ENCODE assay signal across 8 cellular contexts in genomic region chr12:12784911-12785814, GRCh38. TPM values are rescaled to one million over a fixed set of nuclear protein-coding genes. Genes with fewer than 3 reads are reported as not detected.
DNase-seq lines count a peak whose midpoint lies in the region; ATAC-seq, FAIRE-seq and TF ChIP-seq lines count a peak whose summit lies in the region.

APOLD1 (plus strand) TSS chr12:12785659; CDS start chr12:12785692, 33 bp downstream.

- TF ChIP-seq POLR2A in H1 (IDR thresholded peaks at IDR 0.05; ENCODE audit: control extremely low read depth in 1 of 2, low read depth in 2 of 2, low read length in 2 of 2): no peak

- no peak for TF ChIP-seq RAD21 in H1 (IDR thresholded peaks at IDR 0.05 in 1 of 2, conservative IDR thresholded peaks at IDR 0.05 in 1 of 2; ENCODE audit: low read depth in 2 of 2, low read length in 2 of 2)

- TF ChIP-seq CTCF in OCI-LY7 (conservative IDR thresholded peaks at IDR 0.05; ENCODE audit: low read length) (no peak), H1 (IDR thresholded peaks at IDR 0.05; ENCODE audit: control extremely low read depth in 1 of 3, insufficient read depth in 1 of 3, low read depth in 1 of 3, low read length in 3 of 3) (no peak)

- peak within 1 kb of the TSS; percentile 81 to 88 (median 82) for H3K4me3 Mint-ChIP-seq in CD4-positive, CD25-positive, alpha-beta regulatory T cell

- H3K27ac ChIP-seq in CD4-positive, CD25-positive, alpha-beta regulatory T cell (ENCODE audit: insufficient read depth, low read length, poor library complexity, severe bottlenecking): peak within 1 kb of the TSS; percentile 30
- no peak within 1 kb of the TSS for H3K27ac ChIP-seq in OCI-LY7 (ENCODE audit: low read depth, low read length, poor library complexity, severe bottlenecking)
- no peak within 1 kb of the TSS for H3K27ac ChIP-seq in H1 (ENCODE audit: low read depth, low read length)

- peak within 1 kb of the TSS; percentile 46 to 81 (median 79) for H3K27ac Mint-ChIP-seq in CD4-positive, CD25-positive, alpha-beta regulatory T cell

- no peak within 1 kb of the TSS for H2BK12ac ChIP-seq in H1 (ENCODE audit: low read depth, low read length)

- no peaks in the 10 kb centered on the region for H3K27me3 ChIP-seq in CD4-positive, CD25-positive, alpha-beta regulatory T cell (ENCODE audit: control insufficient read depth, insufficient read depth, low read length)
- peaks cover 12 to 29% (median 18%) of the 10 kb centered on the region in 4 experiments for H3K27me3 ChIP-seq in H1 (replicated peaks in 1 of 4; ENCODE audit: control insufficient read depth in 3 of 4, extremely low read depth in 1 of 4, insufficient read depth in 3 of 4, low read length in 3 of 4)

- H3K4me2 ChIP-seq in OCI-LY7 (ENCODE audit: low read length) (peak within 1 kb of the TSS; percentile 30; the same call in 1 of the 2 replicates), H1 (ENCODE audit: insufficient read depth in 1 of 2, low read depth in 2 of 2, low read length in 2 of 2) (peak within 1 kb of the TSS; percentile 64 to 65)

- H3K4me1 ChIP-seq in CD4-positive, CD25-positive, alpha-beta regulatory T cell (ENCODE audit: control insufficient read depth, insufficient read depth, low read length, poor library complexity, severe bottlenecking): peaks cover 23% of the 10 kb centered on the region
- peaks cover 7% of the 10 kb centered on the region for H3K4me1 ChIP-seq in OCI-LY7 (ENCODE audit: insufficient read depth, low read length, poor library complexity, severe bottlenecking)
- peaks cover 5 to 13% (median 11%) of the 10 kb centered on the region in 4 experiments for H3K4me1 ChIP-seq in H1 (replicated peaks in 1 of 4; ENCODE audit: control insufficient read depth in 3 of 4, insufficient read depth in 4 of 4, low read length in 3 of 4)

- H3K18ac ChIP-seq in H1 (ENCODE audit: extremely low read depth, low read length): no peak within 1 kb of the TSS

- H3K36me3 ChIP-seq in CD4-positive, CD25-positive, alpha-beta regulatory T cell (ENCODE audit: control insufficient read depth, insufficient read depth, low read length): no peaks in the 10 kb centered on the region
- H3K36me3 ChIP-seq in OCI-LY7 (ENCODE audit: insufficient read depth, low read length): no peaks in the 10 kb centered on the region
- H3K36me3 ChIP-seq in H1 (ENCODE audit: control insufficient read depth in 2 of 4, insufficient read depth in 4 of 4, low read length in 3 of 4): no peaks in the 10 kb centered on the region

- H3K36me3 Mint-ChIP-seq in CD4-positive, CD25-positive, alpha-beta regulatory T cell: no peaks in the 10 kb centered on the region

- H4K8ac ChIP-seq in H1 (ENCODE audit: extremely low read depth, insufficient read depth, low read length): no peak within 1 kb of the TSS; the same call in 1 of the 2 replicates

- POLR2A ChIA-PET in OCI-LY7 (lab: Charles Lee): interaction anchor here (0.7 kb wide), 1 partner anchor 22 kb away, joined by 4 read pairs; no protein-coding TSS in a partner anchor
- POLR2A ChIA-PET in H1 (lab: Charles Lee; ENCODE audit: partially characterized antibody): interaction anchor here (1.3 kb wide), 1 partner anchor 10 kb away, joined by 4 read pairs; no protein-coding TSS in a partner anchor

- no peaks in the 10 kb centered on the region for H3K79me2 ChIP-seq in OCI-LY7 (ENCODE audit: insufficient read depth, low read depth, low read length)
- no peaks in the 10 kb centered on the region for H3K79me2 ChIP-seq in H1 (ENCODE audit: control insufficient read depth in 1 of 2, insufficient read depth in 2 of 2, low read length in 2 of 2)

- H3K9ac ChIP-seq in H1 (replicated peaks in 1 of 4; ENCODE audit: extremely low read depth in 1 of 4, low read depth in 3 of 4, low read length in 3 of 4): no peak within 1 kb of the TSS

- H2AFZ ChIP-seq in OCI-LY7 (ENCODE audit: low read length): no peak within 1 kb of the TSS
- peak within 1 kb of the TSS; percentile 19; the same call in 1 of the 2 replicates for H2AFZ ChIP-seq in H1 (ENCODE audit: low read length)

- H3K9me3 Mint-ChIP-seq in CD4-positive, CD25-positive, alpha-beta regulatory T cell: no peaks in the 10 kb centered on the region

- CTCF ChIA-PET in OCI-LY7 (lab: Charles Lee; ENCODE audit: unreplicated experiment) (no interaction called here), H1 (lab: Charles Lee; ENCODE audit: partially characterized antibody) (interaction anchor here (0.6 to 2.1 kb wide), 7 partner anchors 10 to 499 kb away, joined by 3 to 8 read pairs (median 4); partner anchors contain the start of gene DDX47)

- whole genome bisulfite sequencing in H1 (ENCODE audit: extremely low coverage in 1 of 2, insufficient coverage in 1 of 2, insufficient read length in 1 of 2, insufficient replicate concordance in 2 of 2, low coverage in 1 of 2, low lambda C conversion rate in 2 of 2, missing lambda C conversion rate in 1 of 2), 2 experiments: 33% methylated on average over 14 of the region's 14 CpGs; no CpG with 5 or more reads in 1 of the 2 experiments

- H3K4me3 ChIP-seq in CD4-positive, CD25-positive, alpha-beta regulatory T cell (ENCODE audit: low read depth, low read length): peak within 1 kb of the TSS; percentile 85
- H3K4me3 ChIP-seq in OCI-LY7 (ENCODE audit: low read depth, low read length, poor library complexity, severe bottlenecking): no peak within 1 kb of the TSS
- H3K4me3 ChIP-seq in H1 (ENCODE audit: extremely low read depth in 1 of 4, insufficient read depth in 2 of 4, low read depth in 3 of 4, low read length in 4 of 4): peak within 1 kb of the TSS in 2 of 4 experiments; percentile 37 to 50; a peak in 4 of 8 replicates

- no peak within 1 kb of the TSS for H3K56ac ChIP-seq in H1 (replicated peaks; ENCODE audit: insufficient read length, low read depth, low read length)

- H3K79me1 ChIP-seq in H1 (ENCODE audit: low read depth, low read length): no peaks in the 10 kb centered on the region

- no peak for ATAC-seq in CD4-positive, CD25-positive, alpha-beta regulatory T cell (ENCODE audit: low read depth in 2 of 2)
- no peak for ATAC-seq in HG02642 (IDR thresholded peaks at IDR 0.05; ENCODE audit: poor library complexity, unreplicated experiment)
- ATAC-seq in GM18502 (IDR thresholded peaks at IDR 0.05; ENCODE audit: poor library complexity, unreplicated experiment): no peak

- H3K4me1 Mint-ChIP-seq in CD4-positive, CD25-positive, alpha-beta regulatory T cell: peaks cover 8 to 33% (median 13%) of the 10 kb centered on the region in 4 donors

- TF ChIP-seq EP300 in H1 (IDR thresholded peaks at IDR 0.05; ENCODE audit: borderline replicate concordance in 1 of 2, low read depth in 2 of 2, low read length in 2 of 2): no peak

- H3K9me3 ChIP-seq in CD4-positive, CD25-positive, alpha-beta regulatory T cell (ENCODE audit: control insufficient read depth in 2 of 2, low read length in 2 of 2): no peaks in the 10 kb centered on the region
- no peaks in the 10 kb centered on the region for H3K9me3 ChIP-seq in OCI-LY7 (ENCODE audit: low read length)
- H3K9me3 ChIP-seq in H1 (ENCODE audit: insufficient read depth in 2 of 2, low read depth in 1 of 2, low read length in 1 of 2): no peaks in the 10 kb centered on the region

- no peak for DNase-seq in CD4-positive, CD25-positive, alpha-beta regulatory T cell
- DNase-seq in OCI-LY7 (ENCODE audit: low spot score): peak; percentile 16
- peak in 1 of 2 experiments; percentile 49 for DNase-seq in H1 (ENCODE audit: low read depth in 1 of 2, low spot score in 2 of 2)
- peak; percentile 84 for DNase-seq in myocyte (ENCODE audit: low read depth)
- no peak for DNase-seq in stimulated activated CD4-positive, alpha-beta T cell treated with anti-CD3 and anti-CD28 coated beads, Interleukin-4, amount 100 ng/mL, for 4 hours
- DNase-seq in inferior parietal cortex (ENCODE audit: extremely low spot score): no peak

- no peak within 1 kb of the TSS for H2BK15ac ChIP-seq in H1 (ENCODE audit: low read length)

- H3K9me2 ChIP-seq in OCI-LY7 (ENCODE audit: insufficient read depth, low read length): no peaks in the 10 kb centered on the region

- BruUV-seq in OCI-LY7 (replicated peaks; lab: Mats Ljungman, UMichigan): no TSS peak

- H3K23ac ChIP-seq in H1 (ENCODE audit: insufficient read length): no peak within 1 kb of the TSS

- H2BK120ac ChIP-seq in H1 (replicated peaks; ENCODE audit: low read depth, low read length): no peak within 1 kb of the TSS

- no peak within 1 kb of the TSS for H2AK5ac ChIP-seq in H1 (ENCODE audit: low read depth, low read length)

- H4K5ac ChIP-seq in H1 (ENCODE audit: insufficient read length, low read depth, low read length): peak within 1 kb of the TSS; percentile 16

- FAIRE-seq in H1 (lab: Jason Lieb, UNC): peak; percentile 13

- no peak within 1 kb of the TSS for H2BK5ac ChIP-seq in H1 (ENCODE audit: low read depth, low read length)

- no peak within 1 kb of the TSS for H4K91ac ChIP-seq in H1 (replicated peaks; ENCODE audit: insufficient read length, low read length)

- no peak within 1 kb of the TSS for H3K14ac ChIP-seq in H1 (ENCODE audit: insufficient read length)

- H2BK20ac ChIP-seq in H1 (ENCODE audit: low read length): no peak within 1 kb of the TSS

- peaks cover 4% of the 10 kb centered on the region; the same call in 1 of the 2 replicates for H3K23me2 ChIP-seq in H1 (ENCODE audit: low read depth, low read length)

- intact Hi-C loops in OCI-LY7 (cut with micrococcal nuclease; ENCODE audit: unreplicated experiment): loop anchor here (10.0 kb wide), 1 partner anchor 220 kb away; the partner anchor contains the start of gene HEBP1

- H3K27me3 Mint-ChIP-seq in CD4-positive, CD25-positive, alpha-beta regulatory T cell: no peaks in the 10 kb centered on the region

- H4K20me1 ChIP-seq in OCI-LY7 (ENCODE audit: insufficient read depth, low read length) (no peaks in the 10 kb centered on the region), H1 (replicated peaks in 1 of 2; ENCODE audit: control insufficient read depth in 1 of 2, insufficient read depth in 2 of 2, low read length in 2 of 2) (no peaks in the 10 kb centered on the region)

- H3K4ac ChIP-seq in H1 (replicated peaks; ENCODE audit: insufficient read length, low read depth, low read length): no peak within 1 kb of the TSS

TF ChIP-seq in H1, 55 proteins besides CTCF, POLR2A, EP300 and RAD21 (continues in another document):
- peak; percentile 20 for TF ChIP-seq EZH2 (IDR thresholded peaks at IDR 0.05; ENCODE audit: low read depth, low read length, severe bottlenecking)

RNA-seq across cellular contexts. Expression of gene APOLD1, which starts in this region (rescaled TPM):
- total RNA-seq in CD4-positive, CD25-positive, alpha-beta regulatory T cell: 3.9 TPM
- 1 to 10 TPM; 1.9 to 3.1 (median 2.7) TPM for polyA plus RNA-seq in CD4-positive, CD25-positive, alpha-beta regulatory T cell
- 12.2 and 22.5 TPM in 2 replicates for total RNA-seq in OCI-LY7 (2014; rRNA removed; shearing (Covaris generic))
- total RNA-seq in OCI-LY7 (2022) (25.8 and 29.5 TPM in 2 replicates), myocyte (5.1 and 6.4 TPM in 2 replicates)
- 0.34 and 0.71 TPM in 2 replicates for total RNA-seq in H1 (2021; fragmentation: NEBNext Ultra II Directional; extraction: Animal tissue kit (Norgen Biotek cat#: 25700))
- polyA plus RNA-seq in H1 (2011; rRNA removed): 0.12 and 0.16 TPM in 2 replicates
- 0.10 TPM for polyA plus RNA-seq in H1 (2011; cell fraction: cytosol; rRNA removed)
- 0.29 TPM for polyA plus RNA-seq in H1 (2011; cell fraction: nucleus; rRNA removed)
- 0.21 to 0.36 TPM (median 0.28 TPM) in 4 replicates for polyA plus RNA-seq in H1 (2012, experiment 1 of 2)
- 0.04 TPM for polyA plus RNA-seq in H1 (2012, experiment 2 of 2)
- polyA plus RNA-seq in H1 (2013, experiment 1 of 2): 0.22 TPM
- 0.26 TPM for polyA plus RNA-seq in H1 (2013, experiment 2 of 2)
- polyA minus RNA-seq in H1 (2011; rRNA and poly(A)+ RNA removed): 0.24 and 0.35 TPM in 2 replicates
- not detected for polyA minus RNA-seq in H1 (2011; cell fraction: cytosol; rRNA and poly(A)+ RNA removed)
- 0.50 TPM for polyA minus RNA-seq in H1 (2011; cell fraction: nucleus; rRNA and poly(A)+ RNA removed)
- polyA plus RNA-seq in myocyte (2012): 1.8 TPM

Comparison
In these comparisons a context has a peak if more than half of its experiments do, and no peak if none do; other contexts are left out.
1. DNase-seq: peak in OCI-LY7 (single experiment) and myocyte (single experiment); none in CD4-positive, CD25-positive, alpha-beta regulatory T cell (0 of 3), stimulated activated CD4-positive, alpha-beta T cell treated with anti-CD3 and anti-CD28 coated beads, Interleukin-4, amount 100 ng/mL, for 4 hours (0 of 2) and inferior parietal cortex (single experiment).